Comparison of ENCODE assay signal across 8 cellular contexts in the genomic region with DNA sequence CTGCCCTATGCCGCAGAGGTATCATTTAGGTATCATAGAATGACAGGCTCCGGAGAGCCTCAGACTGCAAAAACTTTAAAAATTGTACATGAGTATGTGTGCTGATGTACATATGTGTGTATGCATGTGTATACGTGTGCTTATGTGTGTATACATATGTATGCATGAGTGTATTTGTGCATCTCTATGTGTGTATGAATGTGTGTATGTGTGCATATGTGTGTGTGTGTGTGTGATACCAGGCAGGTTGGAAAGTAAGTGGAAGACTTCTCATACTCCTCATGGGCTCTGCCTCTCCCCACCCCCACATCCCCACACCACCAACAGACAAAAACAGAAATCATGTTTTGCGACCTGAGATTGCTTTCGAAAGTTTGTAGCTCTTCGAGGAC. TPM values are rescaled to one million over a fixed set of nuclear protein-coding genes. Genes with fewer than 3 reads are reported as not detected.
DNase-seq lines count a peak whose midpoint lies in the region; ATAC-seq and TF ChIP-seq lines count a peak whose summit lies in the region.

No MANE protein-coding gene starts in this region.

- H3K23ac ChIP-seq in trophoblast cell (ENCODE audit: low read length): no peak overlapping the region

- H3K4me3 Mint-ChIP-seq in T-helper 1 cell treated with Interleukin-12 subunit alpha and Interleukin-12 subunit beta and Interleukin-4 antibody, amounts not matched to agents 30 μg/mL and 1 μg/mL, for 36 hours: peak overlapping the region; percentile 87

- H3K4me3 ChIP-seq in fibroblast of villous mesenchyme (ENCODE audit: low read depth, low read length): peak overlapping the region; percentile 70
- H3K4me3 ChIP-seq in trophoblast cell (ENCODE audit: low read depth, low read length): no peak overlapping the region

- no peak overlapping the region for H3K14ac ChIP-seq in trophoblast cell (ENCODE audit: low read length)

- no peaks in the 10 kb centered on the region for H3K9me3 ChIP-seq in trophoblast cell (ENCODE audit: insufficient read depth, low read depth, low read length)

- no peak overlapping the region for H2BK5ac ChIP-seq in trophoblast cell (ENCODE audit: low read depth, low read length, poor library complexity)

- no peak overlapping the region for H3K9ac ChIP-seq in trophoblast cell (ENCODE audit: low read length)

- no peak overlapping the region for H4K12ac ChIP-seq in trophoblast cell (ENCODE audit: low read depth, low read length)

- peak overlapping the region; percentile 76 for H3K4me2 ChIP-seq in trophoblast cell (ENCODE audit: low read length)

- H2BK12ac ChIP-seq in trophoblast cell (ENCODE audit: low read length): no peak overlapping the region

- H3K27me3 Mint-ChIP-seq in T-helper 1 cell treated with Interleukin-12 subunit alpha and Interleukin-12 subunit beta and Interleukin-4 antibody, amounts not matched to agents 30 μg/mL and 1 μg/mL, for 36 hours (ENCODE audit: low read depth): peaks cover 45% of the 10 kb centered on the region

- peak overlapping the region; percentile 90 for H4K91ac ChIP-seq in trophoblast cell (ENCODE audit: low read depth, low read length)

- no peaks in the 10 kb centered on the region for H3K36me3 ChIP-seq in trophoblast cell (ENCODE audit: control insufficient read depth in 1 of 2, insufficient read depth in 2 of 2, low read length in 2 of 2)

- no peaks in the 10 kb centered on the region for H3K9me3 Mint-ChIP-seq in T-helper 1 cell treated with Interleukin-12 subunit alpha and Interleukin-12 subunit beta and Interleukin-4 antibody, amounts not matched to agents 30 μg/mL and 1 μg/mL, for 36 hours

- peaks cover 8% of the 10 kb centered on the region for H3K79me1 ChIP-seq in trophoblast cell (ENCODE audit: low read length)

- H3K4me1 ChIP-seq in trophoblast cell (ENCODE audit: control insufficient read depth in 1 of 2, insufficient read depth in 2 of 2, low read length in 2 of 2): no peaks in the 10 kb centered on the region

- no CpG with 5 or more reads among the region's 6 CpGs for WGBS in trophoblast cell (ENCODE audit: extremely low coverage, insufficient coverage, insufficient read length)

- DNase-seq in fibroblast of villous mesenchyme (ENCODE audit: low read depth): no peak
- no peak for DNase-seq in trophoblast cell
- DNase-seq in C1 segment of cervical spinal cord (lab: John Stamatoyannopoulos, UW): no peak
- no peak for DNase-seq in DMS79 (lab: John Stamatoyannopoulos, UW)

- peaks cover 25% of the 10 kb centered on the region for H3K4me1 Mint-ChIP-seq in T-helper 1 cell treated with Interleukin-12 subunit alpha and Interleukin-12 subunit beta and Interleukin-4 antibody, amounts not matched to agents 30 μg/mL and 1 μg/mL, for 36 hours (ENCODE audit: low read depth)

- TF ChIP-seq CTCF in fibroblast of villous mesenchyme (IDR thresholded peaks at IDR 0.05; ENCODE audit: insufficient read depth, low read depth, low read length): no peak

- H3K18ac ChIP-seq in trophoblast cell (ENCODE audit: low read length): peak overlapping the region; percentile 92

- H3K79me2 ChIP-seq in trophoblast cell (ENCODE audit: control insufficient read depth, insufficient read depth, low read length, poor library complexity): peaks cover 6% of the 10 kb centered on the region

- no peak overlapping the region for H2AFZ ChIP-seq in trophoblast cell (ENCODE audit: insufficient read depth, low read length, poor library complexity)

- peak; percentile 1 for ATAC-seq in GM18517 (IDR thresholded peaks at IDR 0.05; ENCODE audit: unreplicated experiment)
- ATAC-seq in HG02763 (IDR thresholded peaks at IDR 0.05; ENCODE audit: unreplicated experiment): peak; percentile 11
- ATAC-seq in HG02970 (IDR thresholded peaks at IDR 0.05; ENCODE audit: low FRiP score, unreplicated experiment): no peak

- H3K27me3 ChIP-seq in trophoblast cell (ENCODE audit: insufficient read depth, low read length): no peaks in the 10 kb centered on the region

- no peak overlapping the region for H3K4ac ChIP-seq in trophoblast cell (ENCODE audit: low read depth, low read length)

- H3K27ac Mint-ChIP-seq in T-helper 1 cell treated with Interleukin-12 subunit alpha and Interleukin-12 subunit beta and Interleukin-4 antibody, amounts not matched to agents 30 μg/mL and 1 μg/mL, for 36 hours: peak overlapping the region; percentile 75

- H4K8ac ChIP-seq in trophoblast cell (ENCODE audit: low read depth, low read length): peak overlapping the region; percentile 97

- peak overlapping the region; percentile 93 for H2BK120ac ChIP-seq in trophoblast cell (ENCODE audit: insufficient read depth, low read length, poor library complexity)

- H3K36me3 Mint-ChIP-seq in T-helper 1 cell treated with Interleukin-12 subunit alpha and Interleukin-12 subunit beta and Interleukin-4 antibody, amounts not matched to agents 30 μg/mL and 1 μg/mL, for 36 hours (ENCODE audit: low read depth): peaks cover 2% of the 10 kb centered on the region

- H2AK5ac ChIP-seq in trophoblast cell (ENCODE audit: low read length): no peak overlapping the region

- no peak overlapping the region for H3K27ac ChIP-seq in trophoblast cell (ENCODE audit: low read depth, low read length)

RNA-seq across cellular contexts. Expression of gene TMEM117, which starts 0.6 kb away (rescaled TPM):
- total RNA-seq in fibroblast of villous mesenchyme: 10.8 and 13.5 TPM in 2 replicates
- 5.0 and 5.5 TPM in 2 replicates for polyA plus RNA-seq in trophoblast cell (2013)

RNA-seq across cellular contexts. Expression of gene TWF1, which starts 29.1 kb away (rescaled TPM):
- 159 and 224 TPM in 2 replicates for total RNA-seq in fibroblast of villous mesenchyme
- polyA plus RNA-seq in trophoblast cell (2013): 63.9 and 65.5 TPM in 2 replicates
